ENCODE assay signal across 31 cellular contexts in the genomic region with DNA sequence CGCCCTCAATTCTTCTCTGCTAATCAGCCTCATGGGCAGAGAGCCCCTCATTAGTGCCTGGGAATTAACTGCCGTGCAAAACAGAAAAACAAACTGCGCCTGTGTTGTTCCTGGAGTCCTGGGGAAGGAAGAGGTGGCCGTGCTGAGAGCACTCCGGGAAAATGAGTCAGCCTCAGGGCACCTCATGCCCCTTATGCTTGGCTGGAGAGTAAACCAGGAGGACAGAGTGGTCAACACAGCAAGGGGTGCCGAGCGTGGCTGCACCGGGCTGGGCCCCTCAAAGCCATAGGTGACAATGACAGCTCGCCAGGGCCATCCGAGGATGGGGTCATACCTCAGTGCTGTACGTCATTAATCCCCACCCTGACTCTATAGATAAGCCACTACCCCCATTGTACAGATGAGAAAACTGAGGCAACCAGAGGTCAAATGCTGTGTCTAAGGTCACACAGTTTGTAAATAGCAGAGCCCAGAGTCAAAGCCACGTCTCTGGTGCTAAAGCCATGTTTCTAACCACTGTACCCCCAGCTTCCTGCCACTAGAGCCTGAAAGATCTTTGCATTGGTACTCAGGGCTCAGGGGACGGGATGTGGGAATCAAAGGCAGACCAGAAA.
"Had no signal": no experiment of that assay in that cellular context is flagged by ENCODE, and none has a peak within 500 bp of the region (broad histone marks: within the 10 kb centered on the region; RNA-seq: fewer than 3 reads in every experiment).

No MANE protein-coding gene starts in this region.

- H3K36me3 ChIP-seq: brain microvascular endothelial cell, breast epithelium, WERI-Rb-1 had no signal

- H3K9me3 ChIP-seq: body of pancreas had no signal

- H3K27me3 ChIP-seq: body of pancreas, brain microvascular endothelial cell, breast epithelium had no signal

- FAIRE-seq: astrocyte had no signal

- H3K27ac ChIP-seq: body of pancreas, brain microvascular endothelial cell, breast epithelium, WERI-Rb-1 had no signal

- H3K4me3 ChIP-seq: body of pancreas, breast epithelium had no signal

- ATAC-seq: activated CD4-positive, alpha-beta T cell treated with anti-CD3 and anti-CD28 coated beads for 36 hours; activated CD4-positive, CD25-positive, alpha-beta regulatory T cell treated with anti-CD3 and anti-CD28 coated beads, Interleukin-2, amount 50 U/mL, for 24 hours; activated CD8-positive, alpha-beta memory T cell treated with anti-CD3 and anti-CD28 coated beads, Interleukin-2, amount 10 ng/mL, durations not matched to agents 7 days and 5 days; activated CD8-positive, alpha-beta T cell treated with anti-CD3 and anti-CD28 coated beads, Interleukin-2, amount 10 ng/mL, durations not matched to agents 7 days and 5 days; activated naive CD8-positive, alpha-beta T cell treated with anti-CD3 and anti-CD28 coated beads, Interleukin-2, amount 50 U/mL, for 24 hours; body of pancreas; WTC11 had no signal

- H3K4me1 ChIP-seq: body of pancreas, breast epithelium had no signal

- DNase-seq: activated CD4-positive, alpha-beta memory T cell treated with anti-CD3 and anti-CD28 coated beads, Interleukin-2, amount 10 ng/mL, durations not matched to agents 7 days and 5 days; activated CD4-positive, alpha-beta T cell treated with anti-CD3 and anti-CD28 coated beads for 1 hour; activated CD4-positive, alpha-beta T cell treated with anti-CD3 and anti-CD28 coated beads for 36 hours; activated CD4-positive, alpha-beta T cell treated with anti-CD3 and anti-CD28 coated beads for 48 hours; activated CD4-positive, alpha-beta T cell treated with anti-CD3 and anti-CD28 coated beads, Interleukin-2, amount 10 ng/mL, durations not matched to agents 7 days and 5 days; activated CD4-positive, alpha-beta T cell treated with anti-CD3 and anti-CD28 coated beads, Interleukin-2, amount 50 U/mL, for 48 hours; activated CD4-positive, CD25-positive, alpha-beta regulatory T cell; activated CD8-positive, alpha-beta memory T cell treated with anti-CD3 and anti-CD28 coated beads for 24 hours; activated CD8-positive, alpha-beta memory T cell treated with anti-CD3 and anti-CD28 coated beads, Interleukin-2, amount 10 ng/mL, durations not matched to agents 7 days and 5 days; activated CD8-positive, alpha-beta memory T cell treated with anti-CD3 and anti-CD28 coated beads, Interleukin-2, amount 50 U/mL, for 48 hours; activated CD8-positive, alpha-beta T cell treated with anti-CD3 and anti-CD28 coated beads, Interleukin-2, amount 10 ng/mL, durations not matched to agents 7 days and 5 days; activated effector memory CD4-positive, alpha-beta T cell treated with Interleukin-2 at 50 U/mL for 16 hours; activated gamma-delta T cell; activated naive CD4-positive, alpha-beta T cell treated with anti-CD3 and anti-CD28 coated beads, Interleukin-2, amount 10 ng/mL, durations not matched to agents 7 days and 5 days; activated naive CD4-positive, alpha-beta T cell treated with Interleukin-2 at 50 U/mL for 16 hours; activated naive CD8-positive, alpha-beta T cell treated with anti-CD3 and anti-CD28 coated beads, Interleukin-2, amount 10 ng/mL, durations not matched to agents 7 days and 5 days; activated naive CD8-positive, alpha-beta T cell treated with anti-CD3 and anti-CD28 coated beads, Interleukin-2, amount 50 U/mL, for 24 hours; activated T-cell treated with anti-CD3 and anti-CD28 coated beads, Interleukin-2, amount 50 U/mL, for 24 hours; activated T-cell treated with anti-CD3 and anti-CD28 coated beads, Interleukin-2, amount 50 U/mL, for 48 hours; aorta; body of pancreas; brain microvascular endothelial cell; central memory CD4-positive, alpha-beta T cell; T-helper 1 cell; T-helper 2 cell; T-helper 9 cell; WERI-Rb-1 had no signal
